ENCODE assay signal across 24 cellular contexts in the genomic region with DNA sequence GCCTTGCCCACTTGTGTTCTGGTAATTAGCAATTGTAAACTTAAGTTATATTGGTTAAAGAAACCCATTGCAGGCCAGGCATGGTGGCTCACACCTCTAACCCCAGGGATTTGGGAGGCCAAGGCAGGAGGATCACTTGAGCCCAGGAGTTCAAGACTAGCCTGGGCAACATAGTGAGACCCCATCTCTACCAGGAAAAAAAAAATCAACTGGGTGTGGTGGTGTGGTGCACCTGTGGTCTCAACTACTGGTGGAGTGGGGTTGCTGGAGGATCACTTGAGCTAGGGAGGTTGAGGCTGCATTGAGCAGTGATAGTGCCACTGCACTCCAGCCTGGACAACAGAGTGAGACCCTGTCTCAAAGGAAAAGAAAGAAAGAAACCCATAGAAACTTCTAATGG. TPM values are rescaled to one million over a fixed set of nuclear protein-coding genes. Genes with fewer than 3 reads are reported as not detected.
DNase-seq lines count a peak whose midpoint lies in the region; ATAC-seq, FAIRE-seq and TF ChIP-seq lines count a peak whose summit lies in the region.
"Had no signal": no experiment of that assay in that cellular context is flagged by ENCODE, and none has a peak within 500 bp of the region (broad histone marks: within the 10 kb centered on the region; RNA-seq: fewer than 3 reads in every experiment).

No MANE protein-coding gene starts in this region.

- no peak for FAIRE-seq in HepG2 (lab: Jason Lieb, UNC)
- FAIRE-seq: A204.1, GM12891 had no signal

- no peak for TF ChIP-seq EP300 in HepG2 (IDR thresholded peaks at IDR 0.05; ENCODE audit: low read depth in 2 of 2, low read length in 2 of 2)
- TF ChIP-seq EP300 in HepG2 (CRISPR knock-in tag; IDR thresholded peaks at IDR 0.05; ENCODE audit: borderline replicate concordance), result no peak
- no peak for TF ChIP-seq EP300 in tibial nerve (IDR thresholded peaks at IDR 0.05)

- H2AFZ ChIP-seq in HepG2 (ENCODE audit: low read length) (no peak overlapping the region), Loucy (ENCODE audit: low read length) (no peak overlapping the region)
- H2AFZ ChIP-seq: GM23338 had no signal

- no peaks in the 10 kb centered on the region for H3F3A ChIP-seq in Loucy (ENCODE audit: low read depth)

- H3K27me3 ChIP-seq in HepG2 (ENCODE audit: control insufficient read depth in 1 of 2, insufficient read depth in 2 of 2, low read length in 2 of 2) (no peaks in the 10 kb centered on the region), right lobe of liver (no peaks in the 10 kb centered on the region), Loucy (ENCODE audit: insufficient read depth, low read length, poor library complexity, severe bottlenecking) (no peaks in the 10 kb centered on the region), tibial nerve (no peaks in the 10 kb centered on the region)
- H3K27me3 ChIP-seq: SJSA1 had no signal

- H3K36me3 ChIP-seq in HepG2 (replicated peaks in 1 of 2; ENCODE audit: control insufficient read depth in 1 of 2, insufficient read depth in 2 of 2, low read length in 2 of 2) (peaks cover 5 to 13% of the 10 kb centered on the region in 2 experiments; a peak in 4 of 5 replicates), right lobe of liver (no peaks in the 10 kb centered on the region), Loucy (ENCODE audit: insufficient read depth, low read length) (peaks cover 50% of the 10 kb centered on the region), tibial nerve (no peaks in the 10 kb centered on the region)

- TF ChIP-seq RAD21 in HepG2 (CRISPR knock-in tag; IDR thresholded peaks at IDR 0.05), result no peak

- H3K27me3 Mint-ChIP-seq in immature natural killer cell (ENCODE audit: low read depth in 3 of 3), result no peaks in the 10 kb centered on the region

- CTCF ChIA-PET in HepG2 (lab: Yijun Ruan, JAX; ENCODE audit: low intra/inter-chr PET ratio, low total read pairs), result no interaction called here

- no peak for ATAC-seq in HepG2
- ATAC-seq in right lobe of liver, result no peak
- no peak for ATAC-seq in Right ventricle myocardium superior (ENCODE audit: poor library complexity)
- no peak for ATAC-seq in GM19328 (IDR thresholded peaks at IDR 0.05; ENCODE audit: unreplicated experiment)
- ATAC-seq: GM23338, Panc1 had no signal

- H3K4me1 Mint-ChIP-seq in immature natural killer cell, result peaks cover 79 to 82% of the 10 kb centered on the region in 2 donors

- intact Hi-C loops in HepG2 (cut with micrococcal nuclease; ENCODE audit: unreplicated experiment), result no loop called here
- intact Hi-C loops in right lobe of liver (cut with DNase I), result no loop called here
- intact Hi-C loops in Right ventricle myocardium superior (cut with DNase I), result no loop called here

- H3K27ac ChIP-seq in HepG2 (ENCODE audit: extremely low read length, insufficient read depth, low read length) (no peak overlapping the region), right lobe of liver (no peak overlapping the region), tibial nerve (no peak overlapping the region)
- H3K27ac ChIP-seq: SJSA1 had no signal

- DNase-seq in HepG2 (ENCODE audit: low spot score) (no peak), right lobe of liver (no peak), immature natural killer cell (no peak), tibial nerve (ENCODE audit: low spot score in 2 of 2) (no peak), Right ventricle myocardium superior (no peak)
- DNase-seq: Caco-2; DMS 273 treated with DMSO at 0.1 percent for 48 hours; MV-4-11; NCI-H1105 treated with DMSO at 0.1 percent for 48 hours; NCI-H2081; NCI-H2171; NCI-H345; NCI-H524; NCI-H774; NK-92 treated with Interleukin-12 subunit alpha and Interleukin-12 subunit beta, amount 100 ng/mL, for 24 hours had no signal

- H3K9me2 ChIP-seq in Loucy (replicated peaks; ENCODE audit: low read depth, low read length), result no peaks in the 10 kb centered on the region

- no peak overlapping the region for H3K4me3 ChIP-seq in HepG2 (replicated peaks in 1 of 3; ENCODE audit: insufficient read depth in 1 of 3, low read depth in 2 of 3, low read length in 3 of 3)
- no peak overlapping the region for H3K4me3 ChIP-seq in right lobe of liver
- H3K4me3 ChIP-seq in Loucy (ENCODE audit: low read length, poor library complexity, severe bottlenecking), result no peak overlapping the region
- H3K4me3 ChIP-seq in tibial nerve, result no peak overlapping the region
- H3K4me3 ChIP-seq: GM23338, HAP-1, SJSA1 had no signal

- H4K20me1 ChIP-seq in HepG2 (ENCODE audit: insufficient read depth, low read length) (peaks cover 94% of the 10 kb centered on the region), Loucy (ENCODE audit: insufficient read depth, low read length, poor library complexity, severe bottlenecking) (peaks cover 95% of the 10 kb centered on the region)

- H3K4me2 ChIP-seq in HepG2 (ENCODE audit: low read depth, low read length), result no peak overlapping the region
- H3K4me2 ChIP-seq in Loucy (ENCODE audit: low read depth, low read length, poor library complexity, severe bottlenecking), result peak overlapping the region; percentile 23
- H3K4me2 ChIP-seq: GM23338 had no signal

- POLR2A ChIA-PET in HepG2 (lab: Yijun Ruan, JAX), result no interaction called here

- TF ChIP-seq POLR2A in HepG2 (IDR thresholded peaks at IDR 0.05; ENCODE audit: insufficient read depth in 1 of 2, low read depth in 2 of 2, low read length in 2 of 2) (no peak), right lobe of liver (IDR thresholded peaks at IDR 0.05) (no peak), tibial nerve (IDR thresholded peaks at IDR 0.05) (no peak)

- TF ChIP-seq CTCF in HepG2 (CRISPR knock-in tag; IDR thresholded peaks at IDR 0.05) (no peak), right lobe of liver (IDR thresholded peaks at IDR 0.05) (no peak), Loucy (conservative IDR thresholded peaks at IDR 0.05; ENCODE audit: low read length) (no peak), tibial nerve (IDR thresholded peaks at IDR 0.05) (no peak)

- no peaks in the 10 kb centered on the region for H3K9me3 ChIP-seq in HepG2 (ENCODE audit: low read length)
- H3K9me3 ChIP-seq in right lobe of liver, result no peaks in the 10 kb centered on the region
- no peaks in the 10 kb centered on the region for H3K9me3 ChIP-seq in Loucy (ENCODE audit: insufficient read depth, low read depth, low read length)
- no peaks in the 10 kb centered on the region for H3K9me3 ChIP-seq in tibial nerve
- H3K9me3 ChIP-seq: Caco-2, HAP-1, SJSA1 had no signal

- H3K36me3 Mint-ChIP-seq in immature natural killer cell, result no peaks in the 10 kb centered on the region

- H3K4me3 Mint-ChIP-seq in immature natural killer cell, result peak overlapping the region in 1 of 5 donors; percentile 6
- H3K4me3 Mint-ChIP-seq: CD14-positive monocyte, GM23338 had no signal

- peaks cover 31% of the 10 kb centered on the region for H3K4me1 ChIP-seq in HepG2 (ENCODE audit: insufficient read depth, low read length)
- peaks cover 0 to 28% (median 8%) of the 10 kb centered on the region in 4 donors for H3K4me1 ChIP-seq in right lobe of liver
- peaks cover 16% of the 10 kb centered on the region for H3K4me1 ChIP-seq in Loucy (ENCODE audit: insufficient read depth, low read length, poor library complexity, severe bottlenecking)
- peaks cover 0 to 85% (median 16%) of the 10 kb centered on the region in 4 donors for H3K4me1 ChIP-seq in tibial nerve
- H3K4me1 ChIP-seq: Caco-2, SJSA1 had no signal

- H3K9ac ChIP-seq in HepG2 (ENCODE audit: insufficient read depth, low read depth, low read length) (no peak overlapping the region), Loucy (ENCODE audit: low read depth, low read length, poor library complexity, severe bottlenecking) (no peak overlapping the region)

- peak overlapping the region in 5 of 6 donors; percentile 4 to 62 (median 34) for H3K27ac Mint-ChIP-seq in immature natural killer cell
- H3K27ac Mint-ChIP-seq: GM23338 had no signal

- BruUV-seq in HepG2 (replicated peaks; lab: Mats Ljungman, UMichigan), result no TSS peak

- H3K9me3 Mint-ChIP-seq in immature natural killer cell, result no peaks in the 10 kb centered on the region
- H3K9me3 Mint-ChIP-seq: GM23338 had no signal

- H3K79me2 ChIP-seq in HepG2 (ENCODE audit: insufficient read depth, low read length), result peaks cover 94% of the 10 kb centered on the region
- peaks cover 99% of the 10 kb centered on the region for H3K79me2 ChIP-seq in Loucy (ENCODE audit: insufficient read depth, low read length)

- in situ Hi-C loops in HepG2 (cut with HindIII; ENCODE audit: extremely low pct_ligation_motif_present, low pct_unique_long_range_greater_than_20kb), result no loop called here

RNA-seq across cellular contexts. Expression of a gene that starts 13.7 kb away (rescaled TPM):
- total RNA-seq in HepG2 (2016; rRNA removed; fragmentation: Illumina TruSeq; extraction: Trizol), result 62.8 and 68.1 TPM in 2 replicates
- 18.9 and 19.0 TPM in 2 replicates for total RNA-seq in HepG2 (2016; cell fraction: cytosol; rRNA removed; fragmentation: Illumina TruSeq; extraction: Trizol; ENCODE audit: low read depth)
- 58.6 and 68.6 TPM in 2 replicates for total RNA-seq in HepG2 (2016; cell fraction: insoluble cytoplasmic fraction; rRNA removed; fragmentation: Illumina TruSeq; extraction: Trizol)
- 65.4 and 80.0 TPM in 2 replicates for total RNA-seq in HepG2 (2016; cell fraction: membrane; rRNA removed; fragmentation: Illumina TruSeq; extraction: Trizol)
- 38.0 and 40.7 TPM in 2 replicates for total RNA-seq in HepG2 (2016; cell fraction: nucleus; rRNA removed; fragmentation: Illumina TruSeq; extraction: Trizol)
- 23.9 and 29.4 TPM in 2 replicates for polyA plus RNA-seq in HepG2 (2011; rRNA removed)
- polyA plus RNA-seq in HepG2 (2011; cell fraction: cytosol; rRNA removed), result 13.8 and 18.5 TPM in 2 replicates
- 23.8 and 24.4 TPM in 2 replicates for polyA plus RNA-seq in HepG2 (2011; cell fraction: nucleus; rRNA removed)
- 43.4 and 54.0 TPM in 2 replicates for polyA plus RNA-seq in HepG2 (2012)
- 29.1 and 32.3 TPM in 2 replicates for polyA plus RNA-seq in HepG2 (2016; cell fraction: cytosol; fragmentation: Illumina TruSeq; extraction: Trizol; ENCODE audit: low read depth)
- polyA plus RNA-seq in HepG2 (2016; cell fraction: insoluble cytoplasmic fraction; fragmentation: Illumina TruSeq; extraction: Trizol; ENCODE audit: low read depth), result 93.6 and 111 TPM in 2 replicates
- 65.2 and 73.0 TPM in 2 replicates for polyA plus RNA-seq in HepG2 (2016; cell fraction: membrane; fragmentation: Illumina TruSeq; extraction: Trizol; ENCODE audit: low read depth)
- polyA plus RNA-seq in HepG2 (2016; cell fraction: nucleus; fragmentation: Illumina TruSeq; extraction: Trizol; ENCODE audit: insufficient read depth, low read depth), result 82.8 and 91.4 TPM in 2 replicates
- 24.4 and 42.6 TPM in 2 replicates for polyA minus RNA-seq in HepG2 (2011; rRNA and poly(A)+ RNA removed; ENCODE audit: low replicate concordance)
- 17.8 and 23.1 TPM in 2 replicates for polyA minus RNA-seq in HepG2 (2011; cell fraction: cytosol; rRNA and poly(A)+ RNA removed)
- 36.4 and 41.8 TPM in 2 replicates for polyA minus RNA-seq in HepG2 (2011; cell fraction: nucleus; rRNA and poly(A)+ RNA removed)
- total RNA-seq in right lobe of liver, result 10 to 100 TPM; 24.4 to 52.5 (median 36.1) TPM
- 10 to 100 TPM; 12.9 to 23.6 (median 15.9) TPM for polyA plus RNA-seq in immature natural killer cell
- total RNA-seq in tibial nerve, result 10 to 100 TPM; 55.9 to 60.3 (median 58.7) TPM
- 48.1 TPM for total RNA-seq in Right ventricle myocardium superior

RNA-seq across cellular contexts. Expression of a gene that starts 53.6 kb away (rescaled TPM):
- total RNA-seq in HepG2 (2016; rRNA removed; fragmentation: Illumina TruSeq; extraction: Trizol) (9.6 and 17.2 TPM in 2 replicates), right lobe of liver (10 to 100 TPM; 14.1 to 30.3 (median 18.2) TPM), tibial nerve (100 to 1,000 TPM in 3 of 4 donors, 10 to 100 TPM in 1; 92.2 to 276 (median 173) TPM), Right ventricle myocardium superior (17.6 TPM)
- 2.4 and 2.6 TPM in 2 replicates for total RNA-seq in HepG2 (2016; cell fraction: cytosol; rRNA removed; fragmentation: Illumina TruSeq; extraction: Trizol; ENCODE audit: low read depth)
- total RNA-seq in HepG2 (2016; cell fraction: insoluble cytoplasmic fraction; rRNA removed; fragmentation: Illumina TruSeq; extraction: Trizol), result 9.5 and 17.7 TPM in 2 replicates
- 6.9 and 7.4 TPM in 2 replicates for total RNA-seq in HepG2 (2016; cell fraction: membrane; rRNA removed; fragmentation: Illumina TruSeq; extraction: Trizol)
- 15.9 and 18.2 TPM in 2 replicates for total RNA-seq in HepG2 (2016; cell fraction: nucleus; rRNA removed; fragmentation: Illumina TruSeq; extraction: Trizol)
- polyA plus RNA-seq in HepG2 (2011; rRNA removed) (12.2 and 16.1 TPM in 2 replicates), immature natural killer cell (1 to 10 TPM; 4.2 to 5.6 (median 4.6) TPM)
- polyA plus RNA-seq in HepG2 (2011; cell fraction: cytosol; rRNA removed), result 6.9 and 11.5 TPM in 2 replicates
- polyA plus RNA-seq in HepG2 (2011; cell fraction: nucleus; rRNA removed), result 98.4 and 122 TPM in 2 replicates
- polyA plus RNA-seq in HepG2 (2012), result 6.9 and 8.5 TPM in 2 replicates
- 1.4 and 1.6 TPM in 2 replicates for polyA plus RNA-seq in HepG2 (2016; cell fraction: cytosol; fragmentation: Illumina TruSeq; extraction: Trizol; ENCODE audit: low read depth)
- polyA plus RNA-seq in HepG2 (2016; cell fraction: insoluble cytoplasmic fraction; fragmentation: Illumina TruSeq; extraction: Trizol; ENCODE audit: low read depth), result 8.9 and 9.4 TPM in 2 replicates
- 3.8 and 4.2 TPM in 2 replicates for polyA plus RNA-seq in HepG2 (2016; cell fraction: membrane; fragmentation: Illumina TruSeq; extraction: Trizol; ENCODE audit: low read depth)
- 47.1 and 52.2 TPM in 2 replicates for polyA plus RNA-seq in HepG2 (2016; cell fraction: nucleus; fragmentation: Illumina TruSeq; extraction: Trizol; ENCODE audit: insufficient read depth, low read depth)
- 9.4 and 18.9 TPM in 2 replicates for polyA minus RNA-seq in HepG2 (2011; rRNA and poly(A)+ RNA removed; ENCODE audit: low replicate concordance)
- polyA minus RNA-seq in HepG2 (2011; cell fraction: cytosol; rRNA and poly(A)+ RNA removed), result 4.6 and 8.4 TPM in 2 replicates
- polyA minus RNA-seq in HepG2 (2011; cell fraction: nucleus; rRNA and poly(A)+ RNA removed), result 9.1 and 11.2 TPM in 2 replicates
